ENCODE assay signal across 10 cellular contexts in genomic region chr5:151703227-151703626, GRCh38. TPM values are rescaled to one million over a fixed set of nuclear protein-coding genes. Genes with fewer than 3 reads are reported as not detected.
DNase-seq lines count a peak whose midpoint lies in the region; ATAC-seq, FAIRE-seq and TF ChIP-seq lines count a peak whose summit lies in the region.
"Had no signal": no experiment of that assay in that cellular context is flagged by ENCODE, and none has a peak within 500 bp of the region (broad histone marks: within the 10 kb centered on the region; RNA-seq: fewer than 3 reads in every experiment).

No MANE protein-coding gene starts in this region.

- H3K9me3 Mint-ChIP-seq in Calu3 (ENCODE audit: low read depth, unreplicated experiment): peaks cover 2% of the 10 kb centered on the region

- POLR2A ChIA-PET in OCI-LY7 (lab: Charles Lee): interaction anchor here (0.6 to 3.8 kb wide), 16 partner anchors 9 to 68 kb away, joined by 3 to 11 read pairs (median 4); partner anchors contain the start of gene SPARC

- H4K20me1 ChIP-seq in OCI-LY7 (ENCODE audit: insufficient read depth, low read length): no peaks in the 10 kb centered on the region

- DNase-seq in GM19239 (ENCODE audit: insufficient read length, low spot score): peak; percentile 43
- DNase-seq in NCI-H1694 treated with DMSO at 0.1 percent for 48 hours (lab: John Stamatoyannopoulos, UW): peak; percentile 58
- no peak for DNase-seq in dorsolateral prefrontal cortex
- no peak for DNase-seq in OCI-LY7 (ENCODE audit: low spot score)
- DNase-seq in iPS-NIHi7 (ENCODE audit: extremely low spot score): no peak
- no peak for DNase-seq in Calu3
- DNase-seq: NCI-H187 had no signal

- peaks cover 24 to 32% (median 32%) of the 10 kb centered on the region in 3 donors for H3K4me1 ChIP-seq in skeletal muscle tissue (ENCODE audit: control insufficient read depth in 3 of 3, insufficient read depth in 3 of 3, low read length in 3 of 3)
- H3K4me1 ChIP-seq in OCI-LY7 (ENCODE audit: insufficient read depth, low read length, poor library complexity, severe bottlenecking): no peaks in the 10 kb centered on the region

- CTCF ChIA-PET in OCI-LY7 (lab: Charles Lee; ENCODE audit: unreplicated experiment): interaction anchor here (1.1 to 1.2 kb wide), 2 partner anchors 15 to 19 kb away, joined by 3 read pairs; no protein-coding TSS in a partner anchor
- CTCF ChIA-PET in Calu3 (lab: Charles Lee): no interaction called here

- no peak overlapping the region for H3K4me2 ChIP-seq in OCI-LY7 (ENCODE audit: low read length)

- TF ChIP-seq CTCF in dorsolateral prefrontal cortex (IDR thresholded peaks at IDR 0.05 in 54 of 56, conservative IDR thresholded peaks at IDR 0.05 in 2 of 56; ENCODE audit: low read depth in 1 of 56, partially characterized antibody in 56 of 56): no peak
- TF ChIP-seq CTCF in OCI-LY7 (conservative IDR thresholded peaks at IDR 0.05; ENCODE audit: low read length): no peak
- TF ChIP-seq CTCF in Calu3 (IDR thresholded peaks at IDR 0.05; ENCODE audit: unreplicated experiment): no peak

- H3K27me3 ChIP-seq in skeletal muscle tissue (ENCODE audit: control insufficient read depth in 3 of 3, insufficient read depth in 3 of 3, low read length in 3 of 3) (no peaks in the 10 kb centered on the region), dorsolateral prefrontal cortex (no peaks in the 10 kb centered on the region)

- no peaks in the 10 kb centered on the region for H3K36me3 Mint-ChIP-seq in Calu3 (ENCODE audit: insufficient read depth, unreplicated experiment)

- no TSS peak for BruUV-seq in OCI-LY7 (replicated peaks; lab: Mats Ljungman, UMichigan)
- BruUV-seq in Calu3 (replicated peaks; lab: Mats Ljungman, UMichigan): no TSS peak

- H2AFZ ChIP-seq in OCI-LY7 (ENCODE audit: low read length): no peak overlapping the region

- no peak overlapping the region for H3K27ac Mint-ChIP-seq in Calu3 (ENCODE audit: unreplicated experiment)

- intact Hi-C loops in dorsolateral prefrontal cortex (cut with DNase I) (no loop called here), OCI-LY7 (cut with micrococcal nuclease; ENCODE audit: unreplicated experiment) (loop anchor here (1.0 to 5.0 kb wide), 2 partner anchors 40 to 451 kb away; partner anchors contain the start of gene GM2A), Calu3 (cut with micrococcal nuclease; ENCODE audit: unreplicated experiment) (no loop called here)

- H3K4me1 Mint-ChIP-seq in Calu3 (ENCODE audit: low read depth, unreplicated experiment): peaks cover 43% of the 10 kb centered on the region

- H3K4me3 Mint-ChIP-seq in Calu3 (ENCODE audit: low read depth, unreplicated experiment): no peak overlapping the region

- H3K27ac ChIP-seq in skeletal muscle tissue (ENCODE audit: low read depth, low read length): peak overlapping the region; percentile 75
- no peak overlapping the region for H3K27ac ChIP-seq in dorsolateral prefrontal cortex
- H3K27ac ChIP-seq in OCI-LY7 (ENCODE audit: low read depth, low read length, poor library complexity, severe bottlenecking): no peak overlapping the region

- no peaks in the 10 kb centered on the region for H3K36me3 ChIP-seq in skeletal muscle tissue (ENCODE audit: control insufficient read depth in 3 of 3, insufficient read depth in 3 of 3, low read length in 3 of 3)
- no peaks in the 10 kb centered on the region for H3K36me3 ChIP-seq in OCI-LY7 (ENCODE audit: insufficient read depth, low read length)

- peak overlapping the region in 1 of 3 donors; percentile 47 for H3K9ac ChIP-seq in skeletal muscle tissue (ENCODE audit: low read depth in 1 of 3, low read length in 3 of 3)

- peak; percentile 89 for ATAC-seq in HG02884 (IDR thresholded peaks at IDR 0.05; ENCODE audit: unreplicated experiment)

- H3K4me3 ChIP-seq in skeletal muscle tissue (ENCODE audit: low read length in 3 of 3): no peak overlapping the region
- H3K4me3 ChIP-seq in dorsolateral prefrontal cortex: no peak overlapping the region
- no peak overlapping the region for H3K4me3 ChIP-seq in OCI-LY7 (ENCODE audit: low read depth, low read length, poor library complexity, severe bottlenecking)

- peak; percentile 87 for FAIRE-seq in GM19239 (lab: Jason Lieb, UNC)
- FAIRE-seq: bronchial epithelial cell had no signal

- H3K9me2 ChIP-seq in OCI-LY7 (ENCODE audit: insufficient read depth, low read length): no peaks in the 10 kb centered on the region

- H3K9me3 ChIP-seq in skeletal muscle tissue (ENCODE audit: control insufficient read depth in 3 of 3, low read length in 3 of 3) (no peaks in the 10 kb centered on the region), OCI-LY7 (ENCODE audit: low read length) (no peaks in the 10 kb centered on the region)

- no peaks in the 10 kb centered on the region for H3K27me3 Mint-ChIP-seq in Calu3 (ENCODE audit: unreplicated experiment)

- H3K79me2 ChIP-seq in OCI-LY7 (ENCODE audit: insufficient read depth, low read depth, low read length): no peaks in the 10 kb centered on the region

RNA-seq across cellular contexts. Expression of gene SPARC, which starts 16.5 kb away (rescaled TPM):
- total RNA-seq in skeletal muscle tissue: 1,314 TPM
- 100 to 1,000 TPM; 118 to 878 (median 329) TPM for total RNA-seq in dorsolateral prefrontal cortex
- total RNA-seq in OCI-LY7 (2014; rRNA removed; shearing (Covaris generic)): not detected in 2 replicates
- total RNA-seq in OCI-LY7 (2022): 0.89 TPM in 1 of 2 replicates, not detected in the other
- total RNA-seq in Calu3 (2022): not detected in 2 replicates

RNA-seq across cellular contexts. Expression of gene ATOX1, which starts 55.2 kb away (rescaled TPM):
- total RNA-seq in skeletal muscle tissue: 20.4 TPM
- total RNA-seq in dorsolateral prefrontal cortex: 100 to 1,000 TPM in 44 of 120 experiments, 10 to 100 TPM in 76; 63.0 to 149 (median 94.3) TPM
- total RNA-seq in OCI-LY7 (2014; rRNA removed; shearing (Covaris generic)): 58.2 and 71.0 TPM in 2 replicates
- total RNA-seq in OCI-LY7 (2022): 86.6 and 92.5 TPM in 2 replicates
- total RNA-seq in Calu3 (2022): 204 and 239 TPM in 2 replicates

Comparison
In these comparisons a context has a peak if more than half of its experiments do, and no peak if none do; other contexts are left out.
1. DNase-seq: peak in GM19239 (single experiment) and NCI-H1694 treated with DMSO at 0.1 percent for 48 hours (single experiment); none in dorsolateral prefrontal cortex (0 of 10), OCI-LY7 (single experiment), iPS-NIHi7 (single experiment) and Calu3 (single experiment).
2. RNA of gene SPARC, which starts 16.5 kb away (total RNA-seq): 1,314 TPM in skeletal muscle tissue (single experiment) and 118 to 878 TPM in dorsolateral prefrontal cortex; 0.89 TPM in OCI-LY7 and not detected in Calu3; every median in the first group is over 10 times any median in the second.